ENCODE assay signal across 8 cellular contexts in the genomic region with DNA sequence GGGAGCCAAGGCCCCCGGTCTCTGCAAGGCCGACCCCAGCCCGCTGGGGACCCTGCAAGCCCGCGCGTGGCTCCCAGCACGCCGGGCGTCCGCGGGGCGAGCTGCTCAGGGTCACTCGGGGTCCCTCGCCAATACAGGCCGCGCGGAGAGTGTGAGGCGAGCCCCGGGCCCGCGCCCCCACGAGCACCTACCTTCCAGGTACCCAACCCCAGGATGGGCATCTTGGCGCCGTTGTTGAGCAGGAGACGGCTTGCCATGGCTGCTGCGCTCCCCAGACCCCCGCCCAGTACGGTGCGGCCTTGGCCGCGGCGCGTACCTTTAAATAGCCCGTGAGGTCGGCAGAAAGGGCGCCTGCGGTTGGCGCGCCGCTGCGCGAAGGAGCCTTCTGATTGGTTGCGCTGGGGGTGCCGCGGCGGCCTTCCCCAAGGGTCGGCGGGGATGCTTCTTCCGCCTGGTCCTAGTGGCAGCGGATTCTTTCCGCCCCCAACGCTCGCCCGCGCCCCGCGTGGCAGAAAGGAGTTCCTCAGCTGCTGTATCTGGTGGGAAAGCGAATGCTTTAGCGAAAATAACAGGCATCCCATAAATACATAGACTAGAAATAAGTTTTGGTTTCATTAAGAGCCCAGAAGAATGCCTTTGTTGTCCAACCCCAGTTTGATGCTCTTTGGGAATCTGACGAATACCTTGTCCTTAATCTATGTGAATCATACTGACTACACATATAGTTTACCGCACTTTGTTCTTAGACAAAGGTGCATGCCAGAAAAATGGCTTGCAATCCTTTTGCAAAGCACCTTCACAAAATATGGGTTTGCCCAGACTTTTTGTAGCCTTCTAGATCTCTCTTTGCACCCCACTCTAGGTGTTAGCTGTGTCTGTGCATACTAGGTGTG. TPM values are rescaled to one million over a fixed set of nuclear protein-coding genes. Genes with fewer than 3 reads are reported as not detected.
DNase-seq lines count a peak whose midpoint lies in the region; ATAC-seq and TF ChIP-seq lines count a peak whose summit lies in the region.

AKR1B1 (minus strand) TSS at position 295 of the 893 bp plus-strand sequence; CDS start at position 257, 38 bp downstream.

- peak within 1 kb of the TSS; percentile 62 to 77 for H3K27ac ChIP-seq in SK-N-SH (ENCODE audit: low read depth in 2 of 2, low read length in 1 of 2)
- no peak within 1 kb of the TSS for H3K27ac ChIP-seq in trophoblast cell (ENCODE audit: low read depth, low read length)
- peak within 1 kb of the TSS; percentile 71 to 94 (median 90) for H3K27ac ChIP-seq in tibial nerve

- H4K20me1 ChIP-seq in SK-N-SH (ENCODE audit: insufficient read depth): no peaks in the 10 kb centered on the region

- no peak within 1 kb of the TSS for H2BK12ac ChIP-seq in trophoblast cell (ENCODE audit: low read length)

- H3K9me2 ChIP-seq in SK-N-SH: no peaks in the 10 kb centered on the region

- peak within 1 kb of the TSS; percentile 82 for H4K91ac ChIP-seq in trophoblast cell (ENCODE audit: low read depth, low read length)

- H2AFZ ChIP-seq in SK-N-SH (ENCODE audit: low read depth): peak within 1 kb of the TSS; percentile 91
- H2AFZ ChIP-seq in trophoblast cell (ENCODE audit: insufficient read depth, low read length, poor library complexity): peak within 1 kb of the TSS; percentile 75

- CTCF ChIA-PET in SK-N-SH (lab: Yijun Ruan, JAX): interaction anchor here (0.7 to 11.0 kb wide), 35 partner anchors 9 to 264 kb away, joined by 3 to 101 read pairs (median 5); no protein-coding TSS in a partner anchor

- peak in 1 of 2 experiments; percentile 11; a peak in 1 of 4 replicates for TF ChIP-seq EP300 in SK-N-SH (IDR thresholded peaks at IDR 0.05; ENCODE audit: borderline replicate concordance in 1 of 2, low read depth in 1 of 2, low read length in 1 of 2)
- TF ChIP-seq EP300 in tibial nerve (IDR thresholded peaks at IDR 0.05): peak; percentile 38 to 87

- H3K36me3 ChIP-seq in HAP-1 (replicated peaks) (0 out of 2 replicates have a peak, but pooled peaks cover 7% of the 10 kb centered on the region), SK-N-SH (replicated peaks in 1 of 2; ENCODE audit: control insufficient read depth in 1 of 2, insufficient read depth in 2 of 2, low read length in 1 of 2) (peaks cover 3 to 13% of the 10 kb centered on the region in 2 experiments), trophoblast cell (ENCODE audit: control insufficient read depth in 1 of 2, insufficient read depth in 2 of 2, low read length in 2 of 2) (no peaks in the 10 kb centered on the region), tibial nerve (peaks cover 0 to 15% (median 0%) of the 10 kb centered on the region in 3 donors)

- ATAC-seq in Right ventricle myocardium superior (ENCODE audit: poor library complexity): peak; percentile 99

- H3K18ac ChIP-seq in trophoblast cell (ENCODE audit: low read length): peak within 1 kb of the TSS; percentile 90

- no peak for TF ChIP-seq RAD21 in SK-N-SH (IDR thresholded peaks at IDR 0.05; ENCODE audit: low read length)

- H3K9ac ChIP-seq in SK-N-SH (peak within 1 kb of the TSS; percentile 85), trophoblast cell (ENCODE audit: low read length) (peak within 1 kb of the TSS; percentile 55)

- peak within 1 kb of the TSS; percentile 84 for H3K14ac ChIP-seq in trophoblast cell (ENCODE audit: low read length)

- H3K4me1 ChIP-seq in HAP-1 (0 out of 2 replicates have a peak, but pooled peaks cover 3% of the 10 kb centered on the region), SK-N-SH (ENCODE audit: control insufficient read depth in 1 of 2, insufficient read depth in 2 of 2, low read depth in 1 of 2, low read length in 1 of 2) (peaks cover 5 to 11% of the 10 kb centered on the region in 2 experiments; a peak in 3 of 4 replicates), trophoblast cell (ENCODE audit: control insufficient read depth in 1 of 2, insufficient read depth in 2 of 2, low read length in 2 of 2) (peaks cover 10 to 11% of the 10 kb centered on the region in 2 experiments), tibial nerve (peaks cover 0 to 30% (median 7%) of the 10 kb centered on the region in 4 donors)

- DNase-seq in GDM1 (lab: John Stamatoyannopoulos, UW): peak; percentile 84
- peak; percentile 88 to 95 for DNase-seq in HAP-1 (ENCODE audit: low spot score in 2 of 2)
- peak; percentile 89 for DNase-seq in MV-4-11 (lab: John Stamatoyannopoulos, UW)
- DNase-seq in SK-N-SH: peak; percentile 99
- DNase-seq in activated naive CD8-positive, alpha-beta T cell treated with anti-CD3 and anti-CD28 coated beads, Interleukin-2, amount 50 U/mL, for 16 hours (ENCODE audit: low read depth, low spot score): peak; percentile 71
- DNase-seq in Right ventricle myocardium superior: peak; percentile 95
- DNase-seq in trophoblast cell: peak; percentile 79 to 85
- DNase-seq in tibial nerve (ENCODE audit: low spot score in 2 of 2): peak; percentile 77 to 79

- H3K27me3 ChIP-seq in HAP-1 (ENCODE audit: low read depth) (no peaks in the 10 kb centered on the region), SK-N-SH (ENCODE audit: insufficient read depth) (no peaks in the 10 kb centered on the region), trophoblast cell (ENCODE audit: insufficient read depth, low read length) (no peaks in the 10 kb centered on the region), tibial nerve (no peaks in the 10 kb centered on the region)

- H3K4me2 ChIP-seq in SK-N-SH (peak within 1 kb of the TSS; percentile 95), trophoblast cell (ENCODE audit: low read length) (peak within 1 kb of the TSS; percentile 81)

- H3K23ac ChIP-seq in trophoblast cell (ENCODE audit: low read length): no peak within 1 kb of the TSS

- peak within 1 kb of the TSS; percentile 61 for H4K12ac ChIP-seq in trophoblast cell (ENCODE audit: low read depth, low read length)

- peak; percentile 54 to 79 for TF ChIP-seq POLR2A in tibial nerve (IDR thresholded peaks at IDR 0.05)

- H2BK120ac ChIP-seq in trophoblast cell (ENCODE audit: insufficient read depth, low read length, poor library complexity): peak within 1 kb of the TSS; percentile 85

- no peaks in the 10 kb centered on the region for H3F3A ChIP-seq in SK-N-SH (replicated peaks; ENCODE audit: insufficient read depth)

- 4% methylated on average over 24 of the region's 61 CpGs for WGBS in SK-N-SH (ENCODE audit: low lambda C conversion rate)
- no CpG with 5 or more reads among the region's 61 CpGs for WGBS in trophoblast cell (ENCODE audit: extremely low coverage, insufficient coverage, insufficient read length)
- WGBS in tibial nerve, 2 donors: 3 to 11% methylated on average over 11 to 38 of the region's 61 CpGs

- H2BK5ac ChIP-seq in trophoblast cell (ENCODE audit: low read depth, low read length, poor library complexity): peak within 1 kb of the TSS; percentile 54

- intact Hi-C loops in Right ventricle myocardium superior (cut with DNase I): no loop called here

- peaks cover 30% of the 10 kb centered on the region for H3K79me2 ChIP-seq in SK-N-SH (ENCODE audit: insufficient read depth)
- peaks cover 5% of the 10 kb centered on the region for H3K79me2 ChIP-seq in trophoblast cell (ENCODE audit: control insufficient read depth, insufficient read depth, low read length, poor library complexity)

- H3K9me3 ChIP-seq in HAP-1 (no peaks in the 10 kb centered on the region), SK-N-SH (no peaks in the 10 kb centered on the region), trophoblast cell (ENCODE audit: insufficient read depth, low read depth, low read length) (peaks cover 6% of the 10 kb centered on the region), tibial nerve (no peaks in the 10 kb centered on the region)

- in situ Hi-C loops in HAP-1 (cut with MboI; ENCODE audit: low sequenced_read_pairs): no loop called here

- H4K8ac ChIP-seq in trophoblast cell (ENCODE audit: low read depth, low read length): peak within 1 kb of the TSS; percentile 93

- POLR2A ChIA-PET in SK-N-SH (lab: Yijun Ruan, JAX): interaction anchor here (1.0 to 2.9 kb wide), 4 partner anchors 13 to 527 kb away, joined by 3 to 16 read pairs (median 3); partner anchors contain the start of gene AGBL3

- peak within 1 kb of the TSS; percentile 78 for H3K4ac ChIP-seq in trophoblast cell (ENCODE audit: low read depth, low read length)

- no peak within 1 kb of the TSS for H2AK5ac ChIP-seq in trophoblast cell (ENCODE audit: low read length)

- H3K4me3 ChIP-seq in HAP-1 (peak within 1 kb of the TSS; percentile 74), SK-N-SH (ENCODE audit: low read depth in 2 of 2, low read length in 1 of 2) (peak within 1 kb of the TSS; percentile 90 to 92), trophoblast cell (ENCODE audit: low read depth, low read length) (peak within 1 kb of the TSS; percentile 92), tibial nerve (peak within 1 kb of the TSS; percentile 87 to 95 (median 92))

- H3K79me1 ChIP-seq in trophoblast cell (ENCODE audit: low read length): peaks cover 16% of the 10 kb centered on the region

- TF ChIP-seq CTCF in SK-N-SH (IDR thresholded peaks at IDR 0.05): peak; percentile 80
- TF ChIP-seq CTCF in tibial nerve (IDR thresholded peaks at IDR 0.05): peak; percentile 44 to 69 (median 57)

TF ChIP-seq in SK-N-SH, 30 proteins besides CTCF, POLR2A, EP300 and RAD21 (continues in another document):
- TF ChIP-seq TEAD4 (IDR thresholded peaks at IDR 0.05; ENCODE audit: borderline replicate concordance, insufficient read depth): 0 out of 2 replicates have a peak, but pooled peaks have one; percentile 30
- 0 out of 2 replicates have a peak, but pooled peaks have one; percentile 26 for TF ChIP-seq FOXM1 (IDR thresholded peaks at IDR 0.05; ENCODE audit: low read depth)
- TF ChIP-seq NFIC (IDR thresholded peaks at IDR 0.05; ENCODE audit: borderline replicate concordance): no peak; the same call in 1 of the 2 replicates
- TF ChIP-seq TCF12 (IDR thresholded peaks at IDR 0.05): no peak
- no peak for TF ChIP-seq JUND (IDR thresholded peaks at IDR 0.05)
- TF ChIP-seq GATA2 (CRISPR knock-in tag; IDR thresholded peaks at IDR 0.05): peak; percentile 18; the same call in 1 of the 2 replicates
- no peak; the same call in 1 of the 2 replicates for TF ChIP-seq SMC3 (IDR thresholded peaks at IDR 0.05; ENCODE audit: low read depth, low read length)
- peak; percentile 64 for TF ChIP-seq TAF1 (IDR thresholded peaks at IDR 0.05; ENCODE audit: borderline replicate concordance, low read depth, low read length)
- TF ChIP-seq, protein P1, sequence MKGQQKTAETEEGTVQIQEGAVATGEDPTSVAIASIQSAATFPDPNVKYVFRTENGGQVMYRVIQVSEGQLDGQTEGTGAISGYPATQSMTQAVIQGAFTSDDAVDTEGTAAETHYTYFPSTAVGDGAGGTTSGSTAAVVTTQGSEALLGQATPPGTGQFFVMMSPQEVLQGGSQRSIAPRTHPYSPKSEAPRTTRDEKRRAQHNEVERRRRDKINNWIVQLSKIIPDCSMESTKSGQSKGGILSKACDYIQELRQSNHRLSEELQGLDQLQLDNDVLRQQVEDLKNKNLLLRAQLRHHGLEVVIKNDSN (IDR thresholded peaks at IDR 0.05; ENCODE audit: borderline replicate concordance, low read depth): no peak

RNA-seq across cellular contexts. Expression of gene AKR1B1, which starts in this region (rescaled TPM):
- 216 and 224 TPM in 2 replicates for polyA plus RNA-seq in SK-N-SH (2012; rRNA removed)
- 154 and 199 TPM in 2 replicates for polyA plus RNA-seq in SK-N-SH (2012; cell fraction: cytosol; rRNA removed)
- polyA plus RNA-seq in SK-N-SH (2012; cell fraction: nucleus; rRNA removed): 200 and 224 TPM in 2 replicates
- 208 TPM for total RNA-seq in Right ventricle myocardium superior
- polyA plus RNA-seq in trophoblast cell (2013): 219 and 229 TPM in 2 replicates
- total RNA-seq in tibial nerve: 100 to 1,000 TPM; 106 to 183 (median 117) TPM
